35 cellular contexts compared by ENCODE assay signal in the genomic region with DNA sequence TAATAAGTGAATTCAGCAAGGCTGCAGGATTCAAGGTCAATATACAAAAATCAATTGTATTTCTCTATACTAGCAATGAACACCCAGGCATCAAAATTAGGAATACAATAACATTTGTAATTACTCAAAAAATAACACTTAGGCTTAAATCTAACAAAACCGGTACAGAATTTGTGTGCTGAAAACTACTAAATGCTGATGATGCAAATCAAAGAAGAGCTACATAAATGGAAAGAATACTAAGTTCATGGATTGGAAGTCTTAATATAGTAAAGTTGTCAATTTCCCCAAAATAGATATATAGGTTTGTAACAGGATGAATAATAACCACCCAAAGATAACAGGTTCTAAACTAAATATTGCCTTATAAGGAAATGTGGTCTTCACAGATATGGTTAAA.
"Had no signal": no experiment of that assay in that cellular context is flagged by ENCODE, and none has a peak within 500 bp of the region (broad histone marks: within the 10 kb centered on the region; RNA-seq: fewer than 3 reads in every experiment).

No MANE protein-coding gene starts in this region.

- DNase-seq: Kasumi-1, MG63, MM.1S, MV-4-11, NCI-H1048, NCI-H1092, NCI-H1092 treated with DMSO at 0.1 percent for 48 hours, NCI-H1105, NCI-H1105 treated with DMSO at 0.1 percent for 48 hours, NCI-H1417, NCI-H1417 treated with DMSO at 0.1 percent for 48 hours, NCI-H1436, NCI-H1436 treated with DMSO at 0.1 percent for 48 hours, NCI-H146, NCI-H1694, NCI-H1694 treated with DMSO at 0.1 percent for 48 hours, NCI-H187, NCI-H187 treated with DMSO at 0.1 percent for 48 hours, NCI-H1930, NCI-H2029, NCI-H2029 treated with DMSO at 0.1 percent for 48 hours, NCI-H2081, NCI-H2081 treated with DMSO at 0.1 percent for 48 hours, NCI-H2107, NCI-H2171, NCI-H2171 treated with DMSO at 0.1 percent for 48 hours, NCI-H2227 treated with DMSO at 0.1 percent for 48 hours, NCI-H226, NCI-H345, NCI-H446, NCI-H446 treated with DMSO at 0.1 percent for 48 hours, NCI-H510A, NCI-H510A treated with DMSO at 0.1 percent for 48 hours, NCI-H524, NCI-H524 treated with DMSO at 0.1 percent for 48 hours had no signal

- H3K9me3 ChIP-seq: MG63 had no signal

- H3K36me3 ChIP-seq: MG63 had no signal

- H3K27me3 ChIP-seq: MG63 had no signal

- H3K4me3 ChIP-seq: MG63 had no signal
